ENCODE assay signal across 9 cellular contexts in the genomic region with DNA sequence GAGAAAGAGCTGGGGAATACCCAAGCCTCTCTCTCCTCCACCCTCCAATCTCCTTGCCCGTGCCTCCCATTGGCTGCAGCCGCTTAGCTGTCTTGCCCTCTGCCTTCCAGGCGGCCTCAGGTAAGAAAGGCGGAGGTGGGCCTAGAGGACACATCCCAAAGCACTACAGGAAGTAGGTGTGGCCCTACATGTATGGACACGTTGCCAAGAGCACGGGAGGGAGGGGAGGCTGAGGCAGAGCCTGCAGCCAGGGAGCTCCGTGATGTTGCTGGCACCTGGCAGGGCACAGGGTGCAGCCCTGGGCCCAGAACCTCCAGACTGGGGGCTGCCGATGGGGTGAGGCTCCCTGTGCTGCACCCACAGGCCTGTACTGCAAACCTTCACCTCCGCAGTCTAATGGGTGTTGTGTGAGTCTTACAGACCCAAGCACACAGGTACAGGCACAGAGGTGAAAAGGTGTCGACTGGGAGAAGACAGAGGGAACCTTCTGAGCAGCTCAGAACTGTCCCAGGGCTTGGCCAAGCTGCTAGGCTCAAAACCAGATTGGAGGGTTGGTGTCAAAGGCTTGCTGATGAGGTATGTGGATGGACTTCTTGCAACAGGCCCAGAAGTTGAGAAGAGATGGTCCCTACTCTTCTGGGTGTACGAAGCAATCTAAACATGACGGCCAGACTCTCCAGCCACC. TPM values are rescaled to one million over a fixed set of nuclear protein-coding genes. Genes with fewer than 3 reads are reported as not detected.
DNase-seq lines count a peak whose midpoint lies in the region; ATAC-seq and TF ChIP-seq lines count a peak whose summit lies in the region.
"Had no signal": no experiment of that assay in that cellular context is flagged by ENCODE, and none has a peak within 500 bp of the region (broad histone marks: within the 10 kb centered on the region; RNA-seq: fewer than 3 reads in every experiment).

No MANE protein-coding gene starts in this region.

- no peak overlapping the region for H3K4me3 ChIP-seq in epithelial cell of esophagus (ENCODE audit: low read length)

- no peak for ATAC-seq in stimulated activated naive B cell treated with anti-CD40 and anti-IgM and Interleukin-4, amounts not matched to agents 10 μg/mL and 1 μg/mL and 100 μg/mL, for 72 hours (replicated peaks)
- ATAC-seq in GM21381 (IDR thresholded peaks at IDR 0.05; ENCODE audit: unreplicated experiment) = no peak
- ATAC-seq in left lobe of liver = no peak

- no peaks in the 10 kb centered on the region for H3K9me3 Mint-ChIP-seq in stimulated activated naive B cell treated with anti-CD40 and anti-IgM and Interleukin-4, amounts not matched to agents 10 μg/mL and 1 μg/mL and 100 μg/mL, for 72 hours

- peaks cover 2 to 9% of the 10 kb centered on the region in 2 donors for H3K36me3 Mint-ChIP-seq in stimulated activated naive B cell treated with anti-CD40 and anti-IgM and Interleukin-4, amounts not matched to agents 10 μg/mL and 1 μg/mL and 100 μg/mL, for 72 hours

- peak overlapping the region; percentile 71 for H3K27ac Mint-ChIP-seq in stimulated activated naive B cell treated with anti-CD40 and anti-IgM and Interleukin-4, amounts not matched to agents 10 μg/mL and 1 μg/mL and 100 μg/mL, for 72 hours

- peak overlapping the region; percentile 74 to 88 for H3K4me3 Mint-ChIP-seq in stimulated activated naive B cell treated with anti-CD40 and anti-IgM and Interleukin-4, amounts not matched to agents 10 μg/mL and 1 μg/mL and 100 μg/mL, for 72 hours

- DNase-seq in DMS 273 (lab: John Stamatoyannopoulos, UW; ENCODE audit: unreplicated experiment) (peak; percentile 38), DMS 273 treated with DMSO at 0.1 percent for 48 hours (lab: John Stamatoyannopoulos, UW) (no peak), NCI-H526 treated with DMSO at 0.1 percent for 48 hours (lab: John Stamatoyannopoulos, UW) (peak; percentile 49), epithelial cell of esophagus (ENCODE audit: low read depth) (peak; percentile 95), midbrain (lab: John Stamatoyannopoulos, UW) (no peak), left lobe of liver (ENCODE audit: low spot score) (no peak)
- no peak for DNase-seq in stimulated activated naive B cell treated with anti-CD40 and anti-IgM and Interleukin-4, amounts not matched to agents 10 μg/mL and 1 μg/mL and 100 μg/mL, for 72 hours
- DNase-seq: 8988T had no signal

- peaks cover 0 to 6% of the 10 kb centered on the region in 2 donors for H3K27me3 Mint-ChIP-seq in stimulated activated naive B cell treated with anti-CD40 and anti-IgM and Interleukin-4, amounts not matched to agents 10 μg/mL and 1 μg/mL and 100 μg/mL, for 72 hours

- TF ChIP-seq CTCF in epithelial cell of esophagus (IDR thresholded peaks at IDR 0.05; ENCODE audit: insufficient read depth, low read depth, low read length, missing control alignments) = no peak

- H3K4me1 Mint-ChIP-seq in stimulated activated naive B cell treated with anti-CD40 and anti-IgM and Interleukin-4, amounts not matched to agents 10 μg/mL and 1 μg/mL and 100 μg/mL, for 72 hours = peaks cover 23 to 41% of the 10 kb centered on the region in 2 donors

RNA-seq across cellular contexts. Expression of a gene that starts 23.5 kb away (rescaled TPM):
- total RNA-seq in left lobe of liver = 16.2 TPM

RNA-seq across cellular contexts. Expression of a gene that starts 37.4 kb away (rescaled TPM):
- 22.5 TPM for total RNA-seq in left lobe of liver

RNA-seq across cellular contexts. Expression of a gene that starts 45.4 kb away (rescaled TPM):
- 35.5 TPM for total RNA-seq in left lobe of liver

Comparison
In these comparisons a context has a peak if more than half of its experiments do, and no peak if none do; other contexts are left out.
1. DNase-seq: peak in DMS 273 (single experiment), NCI-H526 treated with DMSO at 0.1 percent for 48 hours (single experiment) and epithelial cell of esophagus (single experiment); none in DMS 273 treated with DMSO at 0.1 percent for 48 hours (single experiment), stimulated activated naive B cell treated with anti-CD40 and anti-IgM and Interleukin-4, amounts not matched to agents 10 μg/mL and 1 μg/mL and 100 μg/mL, for 72 hours (single experiment), midbrain (single experiment) and left lobe of liver (single experiment).